ENCODE assay signal across 18 cellular contexts in genomic region chr13:80669112-80669511, GRCh38.
A peak's percentile ranks its signal among the peaks of the same experiment; 100 is the strongest.
DNase-seq lines count a peak whose midpoint lies in the region; ATAC-seq, FAIRE-seq and TF ChIP-seq lines count a peak whose summit lies in the region.
"Had no signal": no experiment of that assay in that cellular context is flagged by ENCODE, and none has a peak within 500 bp of the region (broad histone marks: within the 10 kb centered on the region; RNA-seq: fewer than 3 reads in every experiment).

No MANE protein-coding gene starts in this region.

- H3K4me1 ChIP-seq in H9 (ENCODE audit: insufficient read depth, low read length), result no peaks in the 10 kb centered on the region
- H3K4me1 ChIP-seq in GM12878 (ENCODE audit: control insufficient read depth, insufficient read depth, low read length), result no peaks in the 10 kb centered on the region
- H3K4me1 ChIP-seq in neuronal stem cell (ENCODE audit: control insufficient read depth in 2 of 2, insufficient read depth in 1 of 2, low read depth in 1 of 2, low read length in 2 of 2), result no peaks in the 10 kb centered on the region
- H3K4me1 ChIP-seq in BE2C, result peaks cover 4% of the 10 kb centered on the region; the same call in 1 of the 2 replicates
- H3K4me1 ChIP-seq: HAP-1 had no signal

- H3K18ac ChIP-seq in H9 (ENCODE audit: insufficient read length, low read depth, low read length) (no peak overlapping the region), neuronal stem cell (ENCODE audit: low read length) (no peak overlapping the region)

- no CpG with 5 or more reads among the region's 1 CpG for WGBS in H9 (ENCODE audit: extremely low coverage, insufficient read length, low lambda C conversion rate)
- WGBS in GM12878 (ENCODE audit: insufficient coverage, insufficient replicate concordance, low lambda C conversion rate, missing lambda C conversion rate), result 11% methylated on average over 1 of the region's 1 CpG
- WGBS in neuronal stem cell (ENCODE audit: extremely low coverage in 2 of 2, insufficient read length in 2 of 2, insufficient replicate concordance in 1 of 2), 2 donors, result no CpG with 5 or more reads among the region's 1 CpG

- no peak overlapping the region for H3T11ph ChIP-seq in H9 (ENCODE audit: low read length)

- no peak overlapping the region for H2BK20ac ChIP-seq in H9 (ENCODE audit: low read depth, low read length, poor library complexity, severe bottlenecking)

- POLR2A ChIA-PET in GM12878 (lab: Charles Lee), result interaction anchor here (0.6 kb wide), 1 partner anchor 73 kb away, joined by 3 read pairs; no protein-coding TSS in a partner anchor

- intact Hi-C loops in GM12878 (cut with micrococcal nuclease; ENCODE audit: unreplicated experiment), result no loop called here

- no peak overlapping the region for H3K23ac ChIP-seq in H9 (ENCODE audit: insufficient read length, low read depth, low read length)
- no peak overlapping the region for H3K23ac ChIP-seq in neuronal stem cell (ENCODE audit: low read depth, low read length, poor library complexity)

- peaks cover 6 to 11% of the 10 kb centered on the region in 2 experiments; a peak in 3 of 4 replicates for H3K4me1 Mint-ChIP-seq in H9
- H3K4me1 Mint-ChIP-seq: CD4-positive, alpha-beta memory T cell had no signal

- no peak overlapping the region for H4K8ac ChIP-seq in H9 (replicated peaks; ENCODE audit: insufficient read length, low read depth, low read length)
- no peak overlapping the region for H4K8ac ChIP-seq in neuronal stem cell (ENCODE audit: low read depth, low read length)

- H2BK15ac ChIP-seq in H9 (ENCODE audit: low read depth, low read length), result no peak overlapping the region
- H2BK15ac ChIP-seq in neuronal stem cell (ENCODE audit: low read length), result no peak overlapping the region

- H3K4ac ChIP-seq in H9 (ENCODE audit: low read depth, low read length) (no peak overlapping the region), neuronal stem cell (ENCODE audit: low read length) (no peak overlapping the region)

- peaks cover 15 to 22% of the 10 kb centered on the region in 2 experiments for H3K9me3 Mint-ChIP-seq in H9

- in situ Hi-C loops in GM12878 (cut with MboI), result no loop called here

- H3K4me2 ChIP-seq in H9 (ENCODE audit: insufficient read depth, insufficient read length, low read length) (no peak overlapping the region), GM12878 (ENCODE audit: control insufficient read depth, insufficient read depth) (no peak overlapping the region), neuronal stem cell (ENCODE audit: insufficient read depth, low read length, poor library complexity, severe bottlenecking) (no peak overlapping the region)
- H3K4me2 ChIP-seq: GM23338 had no signal

- no peaks in the 10 kb centered on the region for H3K79me1 ChIP-seq in H9 (ENCODE audit: insufficient read depth, low read depth, low read length, poor library complexity, severe bottlenecking)
- no peaks in the 10 kb centered on the region for H3K79me1 ChIP-seq in neuronal stem cell (ENCODE audit: low read depth, low read length)

- no peak overlapping the region for H4K5ac ChIP-seq in H9 (ENCODE audit: insufficient read length, low read depth, low read length)

- CTCF ChIA-PET in GM12878 (lab: Yijun Ruan, JAX), result interaction anchor here (1.3 kb wide), 1 partner anchor 66 kb away, joined by 3 read pairs; no protein-coding TSS in a partner anchor

- no peak for TF ChIP-seq EP300 in GM12878 (IDR thresholded peaks at IDR 0.05; ENCODE audit: borderline replicate concordance in 1 of 2, control insufficient read depth in 1 of 2, low read depth in 2 of 2, low read length in 2 of 2)

- H2AK5ac ChIP-seq in H9 (ENCODE audit: insufficient read length, low read length) (no peak overlapping the region), neuronal stem cell (ENCODE audit: low read depth, low read length) (no peak overlapping the region)

- H2BK120ac ChIP-seq in H9 (ENCODE audit: low read depth, low read length, poor library complexity, severe bottlenecking) (peak overlapping the region; percentile 67), neuronal stem cell (ENCODE audit: low read depth, low read length) (no peak overlapping the region)

- H2AFZ ChIP-seq in H9 (ENCODE audit: low read length) (no peak overlapping the region), GM12878 (ENCODE audit: control insufficient read depth, low read depth, low read length) (no peak overlapping the region), neuronal stem cell (ENCODE audit: low read length) (peak overlapping the region; percentile 20)

- no peaks in the 10 kb centered on the region for H3K27me3 Mint-ChIP-seq in H9 (ENCODE audit: low read depth)
- H3K27me3 Mint-ChIP-seq: B cell; CD4-positive, alpha-beta memory T cell had no signal

- no peak overlapping the region for H3K14ac ChIP-seq in H9 (ENCODE audit: insufficient read depth, low read length)
- H3K14ac ChIP-seq in neuronal stem cell (ENCODE audit: low read length), result no peak overlapping the region

- H3K56ac ChIP-seq in H9 (ENCODE audit: insufficient read length, low read depth, low read length), result no peak overlapping the region

- no TSS peak for BruUV-seq in GM12878 (replicated peaks; lab: Mats Ljungman, UMichigan)

- H4K20me1 ChIP-seq in H9 (ENCODE audit: control insufficient read depth, insufficient read depth, insufficient read length) (no peaks in the 10 kb centered on the region), GM12878 (ENCODE audit: control insufficient read depth, insufficient read depth) (no peaks in the 10 kb centered on the region)

- SMC1A ChIA-PET in GM12878 (lab: Charles Lee; ENCODE audit: uncharacterized antibody, unreplicated experiment), result interaction anchor here (0.6 to 2.8 kb wide), 5 partner anchors 15 to 171 kb away, joined by 3 to 8 read pairs (median 3); no protein-coding TSS in a partner anchor

- peaks cover 0 to 15% (median 8%) of the 10 kb centered on the region in 3 experiments; a peak in 5 of 7 replicates for H3K36me3 Mint-ChIP-seq in H9 (ENCODE audit: insufficient read depth in 1 of 3, low read depth in 3 of 3)
- H3K36me3 Mint-ChIP-seq: CD4-positive, alpha-beta memory T cell had no signal

- no peak overlapping the region for H3K27ac Mint-ChIP-seq in H9
- H3K27ac Mint-ChIP-seq: B cell; CD4-positive, alpha-beta memory T cell; GM23338 had no signal

- H3K27me3 ChIP-seq in H9 (ENCODE audit: insufficient read depth, low read length) (no peaks in the 10 kb centered on the region), GM12878 (replicated peaks in 1 of 2; ENCODE audit: control insufficient read depth in 2 of 2, insufficient read depth in 2 of 2, low read length in 1 of 2) (no peaks in the 10 kb centered on the region), neuronal stem cell (ENCODE audit: control insufficient read depth in 3 of 3, insufficient read depth in 3 of 3, low read depth in 1 of 3, low read length in 3 of 3) (no peaks in the 10 kb centered on the region), BE2C (no peaks in the 10 kb centered on the region)

- no peak overlapping the region for H3K9ac ChIP-seq in H9 (ENCODE audit: extremely low read depth, insufficient read length, low read length)
- no peak overlapping the region for H3K9ac ChIP-seq in GM12878 (ENCODE audit: control insufficient read depth, insufficient read depth, low read length)
- no peak overlapping the region for H3K9ac ChIP-seq in neuronal stem cell (ENCODE audit: low read depth, low read length, poor library complexity)

- no peaks in the 10 kb centered on the region for H3K9me3 ChIP-seq in H9 (ENCODE audit: control insufficient read depth, low read depth, low read length)
- H3K9me3 ChIP-seq in GM12878 (replicated peaks; ENCODE audit: control insufficient read depth, insufficient read depth, low read length), result no peaks in the 10 kb centered on the region
- peaks cover 0 to 28% of the 10 kb centered on the region in 2 donors for H3K9me3 ChIP-seq in neuronal stem cell (replicated peaks in 1 of 2; ENCODE audit: control insufficient read depth in 2 of 2, insufficient read depth in 1 of 2, low read depth in 1 of 2, low read length in 2 of 2)
- no peaks in the 10 kb centered on the region for H3K9me3 ChIP-seq in BE2C
- H3K9me3 ChIP-seq: HAP-1 had no signal

- H2BK5ac ChIP-seq in H9 (ENCODE audit: insufficient read length, low read length), result no peak overlapping the region
- no peak overlapping the region for H2BK5ac ChIP-seq in neuronal stem cell (ENCODE audit: low read length)

- ATAC-seq in GM12878 (peak; percentile 30; the same call in 2 of the 3 replicates), HG03159 (IDR thresholded peaks at IDR 0.05; ENCODE audit: unreplicated experiment) (no peak), GM21737 (IDR thresholded peaks at IDR 0.05; ENCODE audit: unreplicated experiment) (no peak)
- ATAC-seq: GM23338, HepG2 had no signal

- H4K91ac ChIP-seq in H9 (ENCODE audit: insufficient read length, low read depth, low read length) (no peak overlapping the region), neuronal stem cell (ENCODE audit: low read depth, low read length, poor library complexity) (no peak overlapping the region)

- no peak overlapping the region for H3K27ac ChIP-seq in H9 (ENCODE audit: insufficient read length, low read depth, low read length)
- H3K27ac ChIP-seq in GM12878 (ENCODE audit: control insufficient read depth, insufficient read depth), result no peak overlapping the region
- no peak overlapping the region for H3K27ac ChIP-seq in neuronal stem cell (replicated peaks; ENCODE audit: low read length)
- H3K27ac ChIP-seq: C4-2B had no signal

- no peak overlapping the region for H3K4me3 Mint-ChIP-seq in H9
- H3K4me3 Mint-ChIP-seq: B cell; CD4-positive, alpha-beta memory T cell; GM23338 had no signal

- H3K36me3 ChIP-seq in GM12878 (ENCODE audit: control insufficient read depth in 2 of 2, insufficient read depth in 2 of 2, low read length in 1 of 2) (no peaks in the 10 kb centered on the region), neuronal stem cell (replicated peaks in 1 of 2; ENCODE audit: control insufficient read depth in 2 of 2, insufficient read depth in 2 of 2, low read length in 2 of 2) (no peaks in the 10 kb centered on the region), BE2C (no peaks in the 10 kb centered on the region)
- H3K36me3 ChIP-seq: HAP-1 had no signal

- RAD21 ChIA-PET in GM12878 (lab: Charles Lee; ENCODE audit: unreplicated experiment), result no interaction called here

- H3K23me2 ChIP-seq in H9 (ENCODE audit: insufficient read length, low read depth, low read length, poor library complexity, severe bottlenecking), result no peaks in the 10 kb centered on the region

- TF ChIP-seq CTCF in H9 (conservative IDR thresholded peaks at IDR 0.05), result no peak
- no peak for TF ChIP-seq CTCF in GM12878 (IDR thresholded peaks at IDR 0.05 in 2 of 3, conservative IDR thresholded peaks at IDR 0.05 in 1 of 3; ENCODE audit: control insufficient read depth in 2 of 3, extremely low read depth in 1 of 3, insufficient read depth in 1 of 3, low read depth in 3 of 3, low read length in 3 of 3)
- no peak for TF ChIP-seq CTCF in fibroblast of the aortic adventitia (IDR thresholded peaks at IDR 0.05; ENCODE audit: insufficient read depth, low read length)
- TF ChIP-seq CTCF in BE2C (IDR thresholded peaks at IDR 0.05; ENCODE audit: low read depth, low read length), result no peak

- H3K4me3 ChIP-seq in GM12878, result no peak overlapping the region
- no peak overlapping the region for H3K4me3 ChIP-seq in fibroblast of the aortic adventitia (ENCODE audit: low read depth, low read length)
- no peak overlapping the region for H3K4me3 ChIP-seq in neuronal stem cell (ENCODE audit: low read length in 2 of 2)
- no peak overlapping the region for H3K4me3 ChIP-seq in BE2C (ENCODE audit: low read depth, low read length)
- H3K4me3 ChIP-seq: GM23338, HAP-1 had no signal

- DNase-seq in H9, result no peak
- no peak for DNase-seq in GM12878 (ENCODE audit: low read depth, low spot score)
- peak; percentile 8 for DNase-seq in fibroblast of the aortic adventitia (ENCODE audit: low read depth)
- no peak for DNase-seq in neuronal stem cell (ENCODE audit: low spot score)
- no peak for DNase-seq in BE2C
- DNase-seq: CD4-positive, alpha-beta memory T cell; COR-L47; DND-41; GF-D8 had no signal

- H3K79me2 ChIP-seq in H9 (ENCODE audit: insufficient read depth, low read length) (no peaks in the 10 kb centered on the region), GM12878 (ENCODE audit: control insufficient read depth, insufficient read depth, low read length) (no peaks in the 10 kb centered on the region)

- no peak for TF ChIP-seq POLR2A in GM12878 (IDR thresholded peaks at IDR 0.05; ENCODE audit: low read depth, low read length)

- no peak for FAIRE-seq in GM12878 (lab: Jason Lieb, UNC)
- FAIRE-seq: A204.1, HepG2, HTR-8/SVneo had no signal

- no peak overlapping the region for H2BK12ac ChIP-seq in H9 (ENCODE audit: insufficient read length, low read depth, low read length)
- H2BK12ac ChIP-seq in neuronal stem cell (ENCODE audit: low read length), result no peak overlapping the region

- no peak for TF ChIP-seq RAD21 in GM12878 (IDR thresholded peaks at IDR 0.05; ENCODE audit: insufficient read depth, low read depth, low read length)
